In genomic region chr15:40845511-40846284, GRCh38 we compare ENCODE assay signal across 6 cellular contexts. TPM values are rescaled to one million over a fixed set of nuclear protein-coding genes. Genes with fewer than 3 reads are reported as not detected.
DNase-seq lines count a peak whose midpoint lies in the region; ATAC-seq, FAIRE-seq and TF ChIP-seq lines count a peak whose summit lies in the region.

No MANE protein-coding gene starts in this region.

- peak overlapping the region; percentile 91 for H3K4me3 ChIP-seq in bronchial epithelial cell (ENCODE audit: low read depth, low read length)
- peak overlapping the region in 1 of 2 donors; percentile 87 for H3K4me3 ChIP-seq in small intestine (ENCODE audit: low read depth in 1 of 2, low read length in 2 of 2)

- DNase-seq in NCI-H2107 treated with DMSO at 0.1 percent for 48 hours (lab: John Stamatoyannopoulos, UW; ENCODE audit: unreplicated experiment), result peak; percentile 23
- DNase-seq in NCI-H2107 (lab: John Stamatoyannopoulos, UW), result no peak
- DNase-seq in bronchial epithelial cell (ENCODE audit: low read depth), result peak; percentile 96
- peak; percentile 96 for DNase-seq in small intestine

- FAIRE-seq in bronchial epithelial cell (lab: Jason Lieb, UNC) (peak; percentile 98), small intestine (lab: Jason Lieb, UNC) (no peak)

- H3K4me1 ChIP-seq in small intestine (ENCODE audit: control insufficient read depth in 2 of 2, insufficient read depth in 1 of 2, low read depth in 1 of 2, low read length in 1 of 2), result no peaks in the 10 kb centered on the region

- no peak for TF ChIP-seq CTCF in bronchial epithelial cell (IDR thresholded peaks at IDR 0.05; ENCODE audit: insufficient read depth, low read length, severe bottlenecking)

- no peaks in the 10 kb centered on the region for H3K9me3 ChIP-seq in small intestine (ENCODE audit: control insufficient read depth, low read depth)

- H3K27ac ChIP-seq in small intestine (ENCODE audit: low read depth in 1 of 2, low read length in 1 of 2), result peak overlapping the region; percentile 94 to 98

- H3K36me3 ChIP-seq in bronchial epithelial cell (ENCODE audit: control insufficient read depth, insufficient read depth, low read length) (peaks cover 13% of the 10 kb centered on the region), small intestine (ENCODE audit: control insufficient read depth in 2 of 2, insufficient read depth in 2 of 2, low read length in 2 of 2) (peaks cover 0 to 4% of the 10 kb centered on the region in 2 donors)

- H3K27me3 ChIP-seq in bronchial epithelial cell (ENCODE audit: control insufficient read depth, insufficient read depth, low read length) (no peaks in the 10 kb centered on the region), small intestine (ENCODE audit: control insufficient read depth in 2 of 2, insufficient read depth in 2 of 2, low read length in 2 of 2) (no peaks in the 10 kb centered on the region)

- 18 to 68% (median 38%) methylated on average over 8 of the region's 8 CpGs for WGBS in small intestine, 3 donors

- ATAC-seq in HG02938 (IDR thresholded peaks at IDR 0.05; ENCODE audit: unreplicated experiment), result no peak
- no peak for ATAC-seq in HG02840 (IDR thresholded peaks at IDR 0.05; ENCODE audit: low FRiP score, unreplicated experiment)

RNA-seq across cellular contexts. Expression of gene SPINT1, which starts 1.9 kb away (rescaled TPM):
- 145 and 191 TPM in 2 replicates for total RNA-seq in bronchial epithelial cell
- 100 to 1,000 TPM in 2 of 3 donors, 10 to 100 TPM in 1; 85.0 to 258 (median 170) TPM for polyA plus RNA-seq in small intestine

RNA-seq across cellular contexts. Expression of gene PPP1R14D, which starts 17.2 kb away (rescaled TPM):
- total RNA-seq in bronchial epithelial cell, result not detected in 2 replicates
- 100 to 1,000 TPM; 104 to 348 (median 348) TPM for polyA plus RNA-seq in small intestine

RNA-seq across cellular contexts. Expression of gene RHOV, which starts 28.3 kb away (rescaled TPM):
- 7.1 and 38.7 TPM in 2 replicates for total RNA-seq in bronchial epithelial cell
- polyA plus RNA-seq in small intestine, result 1 to 10 TPM in 2 of 3 donors, under 1 TPM in 1; 0.67 to 1.9 (median 1.8) TPM

RNA-seq across cellular contexts. Expression of gene DNAJC17, which starts 38.4 kb away (rescaled TPM):
- total RNA-seq in bronchial epithelial cell, result 21.1 and 30.7 TPM in 2 replicates
- 10 to 100 TPM; 54.5 to 95.9 (median 63.8) TPM for polyA plus RNA-seq in small intestine

RNA-seq across cellular contexts. Expression of gene ZFYVE19, which starts 38.8 kb away (rescaled TPM):
- 30.3 and 34.0 TPM in 2 replicates for total RNA-seq in bronchial epithelial cell
- 10 to 100 TPM; 28.8 to 94.6 (median 59.4) TPM for polyA plus RNA-seq in small intestine
